ENCODE assay signal across 21 cellular contexts in the genomic region with DNA sequence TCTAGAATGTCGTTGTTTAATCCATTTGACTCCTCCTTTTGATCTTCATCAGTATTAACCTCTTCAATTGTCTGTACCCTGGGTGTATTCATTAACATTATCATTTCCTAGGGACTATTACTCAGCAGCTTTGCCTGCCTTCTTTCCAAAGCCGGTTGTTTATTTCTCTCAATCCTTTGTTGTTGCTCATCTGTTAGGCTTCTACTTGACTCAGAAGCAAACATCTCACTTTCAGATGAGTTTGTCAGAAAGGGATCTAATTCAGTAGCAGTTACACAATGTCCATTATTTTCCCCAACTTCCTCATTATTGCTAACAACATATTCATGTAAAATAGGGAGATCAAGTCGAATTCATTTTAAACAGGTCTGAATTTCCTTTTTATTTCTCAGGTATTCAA. TPM values are rescaled to one million over a fixed set of nuclear protein-coding genes. Genes with fewer than 3 reads are reported as not detected.
DNase-seq lines count a peak whose midpoint lies in the region; ATAC-seq and TF ChIP-seq lines count a peak whose summit lies in the region.
"Had no signal": no experiment of that assay in that cellular context is flagged by ENCODE, and none has a peak within 500 bp of the region (broad histone marks: within the 10 kb centered on the region; RNA-seq: fewer than 3 reads in every experiment).

No MANE protein-coding gene starts in this region.

- in situ Hi-C loops in mammary epithelial cell (cut with MboI; ENCODE audit: low sequenced_read_pairs in 2 of 2), result no loop called here

- no peak overlapping the region for H3K4me3 Mint-ChIP-seq in MCF 10A (ENCODE audit: unreplicated experiment)
- H3K4me3 Mint-ChIP-seq: activated naive CD8-positive, alpha-beta T cell treated with anti-CD3 and anti-CD28 coated beads for 36 hours; activated T-cell treated with anti-CD3 and anti-CD28 coated beads, Interleukin-2, amount 50 U/mL, for 4 hours; CD8-positive, alpha-beta T cell had no signal

- no peaks in the 10 kb centered on the region for H3K9me3 Mint-ChIP-seq in MCF 10A (ENCODE audit: unreplicated experiment)
- H3K9me3 Mint-ChIP-seq: activated naive CD8-positive, alpha-beta T cell treated with anti-CD3 and anti-CD28 coated beads for 36 hours; activated T-cell treated with anti-CD3 and anti-CD28 coated beads, Interleukin-2, amount 50 U/mL, for 4 hours; CD8-positive, alpha-beta T cell had no signal

- CTCF ChIA-PET in mammary epithelial cell (lab: Charles Lee; ENCODE audit: low non-redundant PET), result no interaction called here
- CTCF ChIA-PET in MCF 10A (lab: Yijun Ruan, JAX), result interaction anchor here (0.9 to 6.0 kb wide), 2 partner anchors 10 to 26 kb away, joined by 3 to 37 read pairs; no protein-coding TSS in a partner anchor
- CTCF ChIA-PET in PC-3 (lab: Charles Lee), result no interaction called here

- POLR2A ChIA-PET in MCF 10A (lab: Yijun Ruan, JAX), result no interaction called here
- POLR2A ChIA-PET in PC-3 (lab: Charles Lee; ENCODE audit: unreplicated experiment), result no interaction called here

- peaks cover 39% of the 10 kb centered on the region for H3K27me3 Mint-ChIP-seq in MCF 10A (ENCODE audit: insufficient read depth, unreplicated experiment)

- H3K4me2 ChIP-seq in mammary epithelial cell (ENCODE audit: insufficient read depth, low read depth, low read length) (no peak overlapping the region), PC-3 (ENCODE audit: low read length) (0 out of 2 replicates have a peak overlapping the region, but pooled peaks have one; percentile 11), skeletal muscle satellite cell (ENCODE audit: low read length) (peak overlapping the region; percentile 22)

- no peak overlapping the region for H3K27ac Mint-ChIP-seq in MCF 10A (ENCODE audit: low read depth, unreplicated experiment)
- H3K27ac Mint-ChIP-seq: activated naive CD8-positive, alpha-beta T cell treated with anti-CD3 and anti-CD28 coated beads for 36 hours; CD8-positive, alpha-beta T cell had no signal

- H3K9ac ChIP-seq in mammary epithelial cell (ENCODE audit: insufficient read depth, low read length) (no peak overlapping the region), PC-3 (ENCODE audit: low read length) (no peak overlapping the region), skeletal muscle satellite cell (ENCODE audit: low read depth, low read length) (no peak overlapping the region)

- dilution Hi-C loops in mammary epithelial cell (cut with HindIII; ENCODE audit: low sequenced_read_pairs), result no loop called here

- 41% methylated on average over 3 of the region's 3 CpGs for WGBS in mammary epithelial cell (ENCODE audit: low coverage, missing lambda C conversion rate)

- ATAC-seq in PC-3, result peak; percentile 67
- no peak for ATAC-seq in HG03439 (IDR thresholded peaks at IDR 0.05; ENCODE audit: unreplicated experiment)
- ATAC-seq in HG02642 (IDR thresholded peaks at IDR 0.05; ENCODE audit: poor library complexity, unreplicated experiment), result no peak
- ATAC-seq: activated T-cell treated with anti-CD3 and anti-CD28 coated beads, Interleukin-2, amount 50 U/mL, for 4 hours; CD8-positive, alpha-beta T cell; right lobe of liver had no signal

- H3K27me3 ChIP-seq in mammary epithelial cell (ENCODE audit: insufficient read depth, low read length) (no peaks in the 10 kb centered on the region), PC-3 (ENCODE audit: low read length) (no peaks in the 10 kb centered on the region), skeletal muscle satellite cell (ENCODE audit: control insufficient read depth, insufficient read depth, low read length) (peaks cover 7% of the 10 kb centered on the region)
- H3K27me3 ChIP-seq: cardiac muscle cell, MG63, Peyer's patch, right lobe of liver had no signal

- H3K36me3 ChIP-seq in mammary epithelial cell (ENCODE audit: insufficient read depth, low read length) (no peaks in the 10 kb centered on the region), PC-3 (ENCODE audit: low read depth, low read length) (no peaks in the 10 kb centered on the region), skeletal muscle satellite cell (ENCODE audit: insufficient read depth, low read length) (no peaks in the 10 kb centered on the region)
- H3K36me3 ChIP-seq: cardiac muscle cell, MG63, Peyer's patch, right lobe of liver had no signal

- TF ChIP-seq CTCF in mammary epithelial cell (conservative IDR thresholded peaks at IDR 0.05 in 1 of 2, IDR thresholded peaks at IDR 0.05 in 1 of 2; ENCODE audit: extremely low read depth in 1 of 2, insufficient read depth in 1 of 2, low read depth in 1 of 2, low read length in 2 of 2), result no peak
- TF ChIP-seq CTCF in MCF 10A (IDR thresholded peaks at IDR 0.05; ENCODE audit: unreplicated experiment), result no peak
- no peak for TF ChIP-seq CTCF in PC-3 (conservative IDR thresholded peaks at IDR 0.05; ENCODE audit: low read depth, low read length)

- no peaks in the 10 kb centered on the region for H3F3A ChIP-seq in PC-3 (ENCODE audit: low read length, unreplicated experiment)

- no peaks in the 10 kb centered on the region for H3K36me3 Mint-ChIP-seq in MCF 10A (ENCODE audit: insufficient read depth, unreplicated experiment)
- H3K36me3 Mint-ChIP-seq: activated naive CD8-positive, alpha-beta T cell treated with anti-CD3 and anti-CD28 coated beads for 36 hours; CD8-positive, alpha-beta T cell had no signal

- H3K79me2 ChIP-seq in mammary epithelial cell (ENCODE audit: insufficient read depth, low read length) (no peaks in the 10 kb centered on the region), PC-3 (ENCODE audit: low read length) (no peaks in the 10 kb centered on the region)

- peaks cover 6% of the 10 kb centered on the region for H3K4me1 Mint-ChIP-seq in MCF 10A (ENCODE audit: insufficient read depth, unreplicated experiment)
- H3K4me1 Mint-ChIP-seq: activated naive CD8-positive, alpha-beta T cell treated with anti-CD3 and anti-CD28 coated beads for 36 hours had no signal

- DNase-seq in mammary epithelial cell (peak; percentile 53), MCF 10A (ENCODE audit: unreplicated experiment) (no peak), PC-3 (peak; percentile 54), epithelial cell of prostate (ENCODE audit: low read depth, low spot score) (no peak), germinal center (ENCODE audit: low spot score) (no peak)
- DNase-seq: activated CD4-positive, alpha-beta T cell treated with anti-CD3 and anti-CD28 coated beads, Interleukin-2, amount 50 U/mL, for 48 hours; activated naive CD8-positive, alpha-beta T cell treated with anti-CD3 and anti-CD28 coated beads for 36 hours; activated T-cell treated with anti-CD3 and anti-CD28 coated beads, Interleukin-2, amount 50 U/mL, for 4 hours; CD8-positive, alpha-beta T cell; DMS79 treated with DMSO at 0.1 percent for 48 hours; MG63; NCI-H2081 treated with DMSO at 0.1 percent for 48 hours; NCI-H526; Peyer's patch; right lobe of liver; stimulated activated CD4-positive, alpha-beta T cell treated with anti-CD3 and anti-CD28 coated beads, Interleukin-2, amount 100 ng/mL, for 24 hours had no signal

- H3K4me3 ChIP-seq in mammary epithelial cell (replicated peaks in 1 of 3; ENCODE audit: insufficient read depth in 1 of 3, low read depth in 2 of 3, low read length in 3 of 3), result no peak overlapping the region
- no peak overlapping the region for H3K4me3 ChIP-seq in PC-3 (ENCODE audit: low read length)
- no peak overlapping the region for H3K4me3 ChIP-seq in skeletal muscle satellite cell (ENCODE audit: low read length)
- H3K4me3 ChIP-seq: cardiac muscle cell, MG63, Peyer's patch, right lobe of liver had no signal

- H4K20me1 ChIP-seq in mammary epithelial cell (ENCODE audit: insufficient read depth, low read length) (no peaks in the 10 kb centered on the region), PC-3 (ENCODE audit: low read length) (no peaks in the 10 kb centered on the region)

- H3K9me2 ChIP-seq in PC-3 (replicated peaks; ENCODE audit: low read length), result no peaks in the 10 kb centered on the region

- intact Hi-C loops in mammary epithelial cell (cut with micrococcal nuclease), result no loop called here
- intact Hi-C loops in MCF 10A (cut with micrococcal nuclease), result no loop called here
- intact Hi-C loops in PC-3 (cut with micrococcal nuclease), result no loop called here

- BruUV-seq in mammary epithelial cell (replicated peaks; lab: Mats Ljungman, UMichigan) (no TSS peak), MCF 10A (replicated peaks; lab: Mats Ljungman, UMichigan) (no TSS peak), PC-3 (replicated peaks; lab: Mats Ljungman, UMichigan) (no TSS peak)

- no peaks in the 10 kb centered on the region for H3K4me1 ChIP-seq in mammary epithelial cell (ENCODE audit: insufficient read depth, low read length)
- H3K4me1 ChIP-seq in PC-3 (ENCODE audit: insufficient read depth, low read length), result peaks cover 5% of the 10 kb centered on the region; the same call in 1 of the 2 replicates
- H3K4me1 ChIP-seq in skeletal muscle satellite cell (ENCODE audit: control insufficient read depth, insufficient read depth, low read length), result peaks cover 5% of the 10 kb centered on the region
- H3K4me1 ChIP-seq: Peyer's patch, right lobe of liver had no signal

- H3K9me3 ChIP-seq in mammary epithelial cell (replicated peaks; ENCODE audit: insufficient read depth, low read length) (no peaks in the 10 kb centered on the region), PC-3 (ENCODE audit: low read length) (no peaks in the 10 kb centered on the region), skeletal muscle satellite cell (replicated peaks; ENCODE audit: low read length) (no peaks in the 10 kb centered on the region)
- H3K9me3 ChIP-seq: MG63, Peyer's patch, right lobe of liver had no signal

- H2AFZ ChIP-seq in mammary epithelial cell (ENCODE audit: low read depth, low read length) (no peak overlapping the region), PC-3 (ENCODE audit: low read length) (no peak overlapping the region; the same call in 1 of the 2 replicates)

- H3K27ac ChIP-seq in mammary epithelial cell (ENCODE audit: insufficient read depth, low read depth, low read length) (no peak overlapping the region), PC-3 (ENCODE audit: low read length) (no peak overlapping the region), epithelial cell of prostate (peak overlapping the region; percentile 45)
- H3K27ac ChIP-seq: cardiac muscle cell, Peyer's patch, right lobe of liver, VCaP had no signal

RNA-seq across cellular contexts. Expression of gene HSD17B10, which starts 22.1 kb away (rescaled TPM):
- total RNA-seq in mammary epithelial cell, result 10 to 100 TPM; 71.7 to 74.6 TPM
- polyA plus RNA-seq in mammary epithelial cell, result 140 TPM
- 82.7 TPM for polyA minus RNA-seq in mammary epithelial cell
- 113 and 115 TPM in 2 replicates for total RNA-seq in MCF 10A (2022)
- total RNA-seq in PC-3 (2014; rRNA removed), result 181 and 191 TPM in 2 replicates
- 69.0 and 84.7 TPM in 2 replicates for total RNA-seq in skeletal muscle satellite cell (2012; rRNA removed)

RNA-seq across cellular contexts. Expression of gene RIBC1, which starts 33.6 kb away (rescaled TPM):
- 1 to 10 TPM; 1.0 to 1.2 TPM for total RNA-seq in mammary epithelial cell
- polyA plus RNA-seq in mammary epithelial cell, result 0.23 TPM
- not detected for polyA minus RNA-seq in mammary epithelial cell
- total RNA-seq in MCF 10A (2022), result 0.82 and 1.0 TPM in 2 replicates
- 0.29 and 1.6 TPM in 2 replicates for total RNA-seq in PC-3 (2014; rRNA removed)
- 0.44 TPM in 1 of 2 replicates, not detected in the other for total RNA-seq in skeletal muscle satellite cell (2012; rRNA removed)

RNA-seq across cellular contexts. Expression of gene SMC1A, which starts 33.8 kb away (rescaled TPM):
- 10 to 100 TPM; 19.7 to 66.0 TPM for total RNA-seq in mammary epithelial cell
- 43.5 TPM for polyA plus RNA-seq in mammary epithelial cell
- 116 TPM for polyA minus RNA-seq in mammary epithelial cell
- 89.6 and 94.7 TPM in 2 replicates for total RNA-seq in MCF 10A (2022)
- total RNA-seq in PC-3 (2014; rRNA removed), result 47.6 and 48.1 TPM in 2 replicates
- total RNA-seq in skeletal muscle satellite cell (2012; rRNA removed), result 14.9 and 18.0 TPM in 2 replicates

Comparison
In these comparisons a context has a peak if more than half of its experiments do, and no peak if none do; other contexts are left out.
1. DNase-seq: peak in mammary epithelial cell (single experiment) and PC-3 (single experiment); none in MCF 10A (single experiment), epithelial cell of prostate (single experiment) and germinal center (single experiment).